In genomic region chr2:214104967-214105366, GRCh38 we compare ENCODE assay signal across 22 cellular contexts.
"Had no signal": no experiment of that assay in that cellular context is flagged by ENCODE, and none has a peak within 500 bp of the region (broad histone marks: within the 10 kb centered on the region; RNA-seq: fewer than 3 reads in every experiment).

No MANE protein-coding gene starts in this region.

- H3K4me2 ChIP-seq: KMS-11 had no signal

- H3K27me3 ChIP-seq: ascending aorta, cardiac muscle cell, SJCRH30 had no signal

- H3K27ac ChIP-seq: ascending aorta, cardiac muscle cell, KMS-11, SJCRH30, SK-N-MC, WERI-Rb-1 had no signal

- DNase-seq: activated CD4-positive, alpha-beta T cell treated with anti-CD3 and anti-CD28 coated beads, Interleukin-2, amount 10 ng/mL, durations not matched to agents 7 days and 5 days; activated CD4-positive, alpha-beta T cell treated with anti-CD3 and anti-CD28 coated beads, Interleukin-2, amount 50 U/mL, for 48 hours; activated CD8-positive, alpha-beta T cell treated with anti-CD3 and anti-CD28 coated beads, Interleukin-2, amount 10 ng/mL, durations not matched to agents 7 days and 5 days; activated gamma-delta T cell; activated naive CD4-positive, alpha-beta T cell treated with Interleukin-2 at 50 U/mL for 16 hours; activated naive CD8-positive, alpha-beta T cell treated with anti-CD3 and anti-CD28 coated beads, Interleukin-2, amount 10 ng/mL, durations not matched to agents 7 days and 5 days; activated T-cell treated with anti-CD3 and anti-CD28 coated beads, Interleukin-2, amount 50 U/mL, for 24 hours; amygdala; NCI-H1048; NCI-H1436; NCI-H187; NCI-H2171 treated with DMSO at 0.1 percent for 48 hours; NCI-H2227 treated with DMSO at 0.1 percent for 48 hours; NCI-H526 treated with DMSO at 0.1 percent for 48 hours; SJCRH30; T1000; WERI-Rb-1 had no signal

- H3K9ac ChIP-seq: KMS-11 had no signal

- ATAC-seq: activated CD8-positive, alpha-beta T cell treated with anti-CD3 and anti-CD28 coated beads, Interleukin-2, amount 10 ng/mL, durations not matched to agents 7 days and 5 days; Panc1 had no signal

- H3K36me3 ChIP-seq: ascending aorta, cardiac muscle cell, SJCRH30, WERI-Rb-1 had no signal

- H3K4me3 ChIP-seq: ascending aorta, cardiac muscle cell, SJCRH30, SK-N-MC had no signal

- H3K4me1 ChIP-seq: ascending aorta, SJCRH30 had no signal

- H3K9me3 ChIP-seq: ascending aorta, SJCRH30 had no signal
